Comparison of ENCODE assay signal across 8 cellular contexts in the genomic region with DNA sequence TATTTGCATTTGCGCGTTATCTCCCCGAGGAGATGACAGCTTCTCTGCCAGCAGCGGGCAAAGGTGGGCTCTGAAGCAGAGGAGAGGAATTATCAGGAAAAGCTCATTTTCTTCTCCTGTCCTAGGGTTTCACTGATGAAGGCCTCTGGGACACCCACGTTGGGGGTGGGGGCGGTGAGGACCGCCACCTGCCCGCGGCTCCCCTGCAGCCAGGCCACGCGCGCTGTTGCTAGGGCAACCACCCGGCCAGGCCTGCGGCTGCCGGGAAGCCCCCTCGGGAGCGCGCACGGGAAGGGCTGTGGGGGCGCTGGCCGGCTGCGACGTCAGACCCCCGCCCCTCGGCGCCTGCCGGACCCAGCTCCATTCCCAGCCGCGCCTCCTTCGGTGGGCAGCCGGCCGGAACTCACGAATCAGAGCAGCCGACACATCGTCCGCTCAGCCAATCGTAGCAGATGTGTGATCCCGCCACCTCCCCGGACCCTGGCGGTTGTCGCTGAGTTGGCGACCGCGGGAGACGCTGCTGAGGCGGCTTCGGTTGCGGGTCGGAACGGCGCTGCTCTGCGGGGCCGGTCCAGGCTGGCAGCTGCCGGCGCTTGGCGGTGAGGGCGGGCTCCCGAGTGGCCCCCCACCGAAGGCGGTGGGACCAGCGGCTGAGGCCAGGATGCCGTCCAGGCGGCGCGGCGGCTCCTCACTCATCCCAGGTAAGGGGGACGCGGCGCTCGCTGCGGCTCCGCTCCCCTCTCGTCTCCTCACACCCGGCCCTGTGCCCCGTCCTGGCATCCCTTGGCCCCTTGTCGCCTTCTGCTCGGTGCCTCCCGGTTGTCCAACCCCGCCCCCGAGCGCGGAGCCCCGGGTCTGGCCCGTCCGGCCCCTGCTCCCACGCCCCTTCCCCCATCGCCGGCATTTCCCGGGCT. TPM values are rescaled to one million over a fixed set of nuclear protein-coding genes. Genes with fewer than 3 reads are reported as not detected.
DNase-seq lines count a peak whose midpoint lies in the region; TF ChIP-seq lines count a peak whose summit lies in the region.

Gene TPST1 (plus strand): TSS at position 513 of the 914 bp plus-strand sequence. CDS start 35,092 bp downstream, outside the sequence.

- no peaks in the 10 kb centered on the region for H3K36me3 ChIP-seq in stomach

- H3K27me3 ChIP-seq in stomach = no peaks in the 10 kb centered on the region

- TF ChIP-seq POLR2A in Raji (IDR thresholded peaks at IDR 0.05; ENCODE audit: insufficient read depth, low read depth, low read length) (peak; percentile 88), stomach (IDR thresholded peaks at IDR 0.05) (peak in 2 of 4 donors; percentile 55 to 71)

- H3K4me3 ChIP-seq in foreskin fibroblast (ENCODE audit: low read depth in 1 of 2, low read length in 2 of 2) = peak within 1 kb of the TSS; percentile 83 to 94
- peak within 1 kb of the TSS; percentile 89 to 98 (median 98) for H3K4me3 ChIP-seq in stomach

- no peaks in the 10 kb centered on the region for H3K9me3 Mint-ChIP-seq in neural crest cell

- H3K36me3 Mint-ChIP-seq in neural crest cell (ENCODE audit: low read depth) = peaks cover 1% of the 10 kb centered on the region

- H3K27ac ChIP-seq in stomach = peak within 1 kb of the TSS; percentile 78 to 88 (median 87)

- H3K4me1 ChIP-seq in stomach = peaks cover 15 to 45% (median 40%) of the 10 kb centered on the region in 4 donors

- peaks cover 14% of the 10 kb centered on the region for H3K27me3 Mint-ChIP-seq in neural crest cell (ENCODE audit: low read depth)

- H3K9me3 ChIP-seq in stomach = no peaks in the 10 kb centered on the region

- 0 to 1% (median 0%) methylated on average over 35 to 89 of the region's 89 CpGs for WGBS in stomach, 5 donors

- peak; percentile 21 for TF ChIP-seq CTCF in foreskin fibroblast (IDR thresholded peaks at IDR 0.05; ENCODE audit: low read depth, low read length)
- TF ChIP-seq CTCF in neural crest cell (conservative IDR thresholded peaks at IDR 0.05) = peak; percentile 67
- peak in 5 of 7 experiments; percentile 21 to 79 (median 51) for TF ChIP-seq CTCF in stomach (IDR thresholded peaks at IDR 0.05)

- TF ChIP-seq EP300 in stomach (IDR thresholded peaks at IDR 0.05) = no peak

- DNase-seq in ELR (ENCODE audit: low read depth) = peak; percentile 85
- peak; percentile 94 for DNase-seq in H4 (ENCODE audit: low spot score)
- peak; percentile 95 for DNase-seq in LoVo (ENCODE audit: low spot score)
- DNase-seq in activated gamma-delta T cell treated with anti-CD3 and anti-CD28 coated beads, Interleukin-2, amount 50 U/mL, for 16 hours (ENCODE audit: low read depth) = peak; percentile 61
- DNase-seq in foreskin fibroblast = peak; percentile 79 to 94
- peak; percentile 98 for DNase-seq in neural crest cell (ENCODE audit: low read depth, low spot score)
- DNase-seq in stomach = peak; percentile 88

- intact Hi-C loops in stomach (cut with DNase I; ENCODE audit: low total_unique reads) = no loop called here

- H3K27ac Mint-ChIP-seq in neural crest cell (ENCODE audit: unreplicated experiment) = peak within 1 kb of the TSS; percentile 96

- peaks cover 24% of the 10 kb centered on the region for H3K4me1 Mint-ChIP-seq in neural crest cell

- peak within 1 kb of the TSS; percentile 94 for H3K4me3 Mint-ChIP-seq in neural crest cell

RNA-seq across cellular contexts. Expression of gene TPST1, which starts in this region (rescaled TPM):
- total RNA-seq in H4 (2014; rRNA removed; shearing (Covaris generic)) = 86.2 and 93.2 TPM in 2 replicates
- total RNA-seq in neural crest cell (18.6 and 21.9 TPM in 2 replicates), stomach (10 to 100 TPM in 2 of 5 donors, 1 to 10 TPM in 2, under 1 TPM in 1; 0.58 to 78.8 (median 9.0) TPM)
- 10 to 100 TPM in 1 of 3 donors, 1 to 10 TPM in 2; 4.8 to 12.6 (median 8.4) TPM for polyA plus RNA-seq in stomach

Comparison
In these comparisons a context has a peak if more than half of its experiments do, and no peak if none do; other contexts are left out.
1. Peak in every context shown above with its lines: DNase-seq, H3K4me3 ChIP-seq and H3K27ac ChIP-seq.